27 cellular contexts compared by ENCODE assay signal in the genomic region with DNA sequence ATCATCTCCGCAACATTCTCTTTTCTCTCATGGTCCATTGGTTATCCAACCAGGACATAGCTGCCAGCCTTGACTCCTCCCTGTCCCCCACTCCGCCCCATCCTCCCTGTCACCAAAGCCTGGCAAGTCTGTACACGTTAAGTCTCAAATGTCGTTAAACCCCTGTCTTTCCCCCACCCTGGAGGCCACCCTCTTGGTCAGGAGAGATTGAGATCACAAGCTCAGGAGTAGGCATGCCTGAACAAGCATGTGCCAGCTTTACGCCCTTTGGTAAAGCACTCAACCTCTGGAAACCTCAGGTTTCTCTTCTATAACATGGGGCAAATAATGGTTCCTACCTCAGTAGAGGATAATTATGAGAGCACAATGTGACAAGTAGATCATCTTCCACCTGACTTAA.
A peak's percentile ranks its signal among the peaks of the same experiment; 100 is the strongest.
DNase-seq lines count a peak whose midpoint lies in the region; ATAC-seq lines count a peak whose summit lies in the region.
"Had no signal": no experiment of that assay in that cellular context is flagged by ENCODE, and none has a peak within 500 bp of the region (broad histone marks: within the 10 kb centered on the region; RNA-seq: fewer than 3 reads in every experiment).

No MANE protein-coding gene starts in this region.

- H3K4me1 Mint-ChIP-seq in stimulated activated naive B cell treated with anti-CD40 and anti-IgM and Interleukin-4, amounts not matched to agents 10 μg/mL and 1 μg/mL and 100 μg/mL, for 72 hours: peaks cover 36 to 50% of the 10 kb centered on the region in 2 donors
- H3K4me1 Mint-ChIP-seq: stimulated activated naive CD8-positive, alpha-beta T cell treated with anti-CD3 and anti-CD28 coated beads, Interleukin-15, amount 100 ng/mL, for 72 hours had no signal

- peak; percentile 8 for DNase-seq in NCI-H2227 (lab: John Stamatoyannopoulos, UW; ENCODE audit: unreplicated experiment)
- DNase-seq in NCI-H2227 treated with DMSO at 0.1 percent for 48 hours (lab: John Stamatoyannopoulos, UW): no peak
- peak; percentile 57 for DNase-seq in NCI-H2107 (lab: John Stamatoyannopoulos, UW)
- DNase-seq in NOMO-1 treated with dmso at 0.1 percent for 144 hours (lab: John Stamatoyannopoulos, UW; ENCODE audit: unreplicated experiment): peak; percentile 40
- no peak for DNase-seq in stimulated activated naive B cell treated with anti-CD40 and anti-IgM and Interleukin-4, amounts not matched to agents 10 μg/mL and 1 μg/mL and 100 μg/mL, for 72 hours
- DNase-seq in HuH-7.5 (ENCODE audit: low spot score): no peak
- DNase-seq: 8988T; activated CD4-positive, CD25-positive, alpha-beta regulatory T cell treated with anti-CD3 and anti-CD28 coated beads, Interleukin-2, amount 50 U/mL, for 72 hours; activated CD8-positive, alpha-beta T cell treated with anti-CD3 and anti-CD28 coated beads for 36 hours; activated T-cell treated with anti-CD3 and anti-CD28 coated beads, Interleukin-2, amount 50 U/mL, for 1 hour; CD4-positive, alpha-beta T cell; DMS 273 treated with DMSO at 0.1 percent for 48 hours; effector memory CD4-positive, alpha-beta T cell; gastrocnemius medialis; Kasumi-1; NK-92 treated with Interleukin-12 subunit alpha and Interleukin-12 subunit beta, amount 100 ng/mL, for 24 hours; nucleus accumbens; psoas muscle; SJCRH30; stimulated activated CD4-positive, alpha-beta T cell treated with anti-CD3 and anti-CD28 coated beads, Interleukin-15, amount 100 ng/mL, for 24 hours; stimulated activated naive CD8-positive, alpha-beta T cell treated with anti-CD3 and anti-CD28 coated beads, Interleukin-15, amount 100 ng/mL, for 72 hours; T-helper 1 cell; tibial artery had no signal

- peaks cover 0 to 1% of the 10 kb centered on the region in 2 donors for H3K9me3 Mint-ChIP-seq in stimulated activated naive B cell treated with anti-CD40 and anti-IgM and Interleukin-4, amounts not matched to agents 10 μg/mL and 1 μg/mL and 100 μg/mL, for 72 hours
- H3K9me3 Mint-ChIP-seq: activated CD8-positive, alpha-beta T cell treated with anti-CD3 and anti-CD28 coated beads for 36 hours; CD4-positive, alpha-beta T cell; stimulated activated naive CD8-positive, alpha-beta T cell treated with anti-CD3 and anti-CD28 coated beads, Interleukin-15, amount 100 ng/mL, for 72 hours had no signal

- no peak for ATAC-seq in stimulated activated naive B cell treated with anti-CD40 and anti-IgM and Interleukin-4, amounts not matched to agents 10 μg/mL and 1 μg/mL and 100 μg/mL, for 72 hours (replicated peaks)
- ATAC-seq in GM19397 (IDR thresholded peaks at IDR 0.05; ENCODE audit: unreplicated experiment) (no peak), GM18858 (IDR thresholded peaks at IDR 0.05; ENCODE audit: unreplicated experiment) (no peak)
- ATAC-seq: activated CD8-positive, alpha-beta T cell treated with anti-CD3 and anti-CD28 coated beads for 36 hours; esophagus mucosa; gastrocnemius medialis; left lobe of liver; psoas muscle; stimulated activated naive CD8-positive, alpha-beta T cell treated with anti-CD3 and anti-CD28 coated beads, Interleukin-15, amount 100 ng/mL, for 72 hours had no signal

- peak overlapping the region; percentile 47 for H3K27ac Mint-ChIP-seq in stimulated activated naive B cell treated with anti-CD40 and anti-IgM and Interleukin-4, amounts not matched to agents 10 μg/mL and 1 μg/mL and 100 μg/mL, for 72 hours
- H3K27ac Mint-ChIP-seq: activated CD8-positive, alpha-beta T cell treated with anti-CD3 and anti-CD28 coated beads for 36 hours; CD4-positive, alpha-beta T cell had no signal

- H3K4me3 Mint-ChIP-seq in stimulated activated naive B cell treated with anti-CD40 and anti-IgM and Interleukin-4, amounts not matched to agents 10 μg/mL and 1 μg/mL and 100 μg/mL, for 72 hours: no peak overlapping the region
- H3K4me3 Mint-ChIP-seq: activated CD8-positive, alpha-beta T cell treated with anti-CD3 and anti-CD28 coated beads for 36 hours; CD4-positive, alpha-beta T cell; stimulated activated naive CD8-positive, alpha-beta T cell treated with anti-CD3 and anti-CD28 coated beads, Interleukin-15, amount 100 ng/mL, for 72 hours had no signal

- H3K36me3 Mint-ChIP-seq in stimulated activated naive B cell treated with anti-CD40 and anti-IgM and Interleukin-4, amounts not matched to agents 10 μg/mL and 1 μg/mL and 100 μg/mL, for 72 hours: no peaks in the 10 kb centered on the region

- no peaks in the 10 kb centered on the region for H3K27me3 Mint-ChIP-seq in stimulated activated naive B cell treated with anti-CD40 and anti-IgM and Interleukin-4, amounts not matched to agents 10 μg/mL and 1 μg/mL and 100 μg/mL, for 72 hours
- H3K27me3 Mint-ChIP-seq: CD4-positive, alpha-beta T cell had no signal

Comparison
In these comparisons a context has a peak if more than half of its experiments do, and no peak if none do; other contexts are left out.
1. DNase-seq: peak in NCI-H2227 (single experiment), NCI-H2107 (single experiment) and NOMO-1 treated with dmso at 0.1 percent for 144 hours (single experiment); none in NCI-H2227 treated with DMSO at 0.1 percent for 48 hours (single experiment), stimulated activated naive B cell treated with anti-CD40 and anti-IgM and Interleukin-4, amounts not matched to agents 10 μg/mL and 1 μg/mL and 100 μg/mL, for 72 hours (single experiment) and HuH-7.5 (single experiment).